30 cellular contexts compared by ENCODE assay signal in the genomic region with DNA sequence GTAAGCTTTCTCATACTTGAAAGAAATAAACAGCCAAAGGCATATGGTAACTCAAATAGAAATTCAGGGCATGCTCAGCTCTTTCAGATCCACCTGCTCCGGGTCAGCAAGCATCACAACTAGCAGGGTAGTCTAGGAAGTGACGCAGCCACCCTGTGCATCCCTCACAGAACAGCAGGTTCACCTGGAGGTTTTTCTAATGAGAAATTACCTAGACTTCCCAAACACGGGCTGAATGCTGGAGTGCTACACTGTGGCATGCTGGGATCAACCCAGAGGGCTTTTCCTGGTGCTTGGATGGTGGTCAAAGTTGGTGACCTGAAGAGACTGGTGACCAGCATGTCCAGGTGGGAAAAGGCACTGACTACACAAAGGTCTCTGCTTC.
DNase-seq lines count a peak whose midpoint lies in the region; ATAC-seq and TF ChIP-seq lines count a peak whose summit lies in the region.
"Had no signal": no experiment of that assay in that cellular context is flagged by ENCODE, and none has a peak within 500 bp of the region (broad histone marks: within the 10 kb centered on the region; RNA-seq: fewer than 3 reads in every experiment).

No MANE protein-coding gene starts in this region.

- no peaks in the 10 kb centered on the region for H3K27me3 ChIP-seq in CD4-positive, CD25-positive, alpha-beta regulatory T cell (ENCODE audit: control insufficient read depth, insufficient read depth, low read length)
- no peaks in the 10 kb centered on the region for H3K27me3 ChIP-seq in Caco-2 (replicated peaks; ENCODE audit: control insufficient read depth, insufficient read depth, low read length)
- H3K27me3 ChIP-seq: gastrocnemius medialis, neutrophil, right lobe of liver had no signal

- ATAC-seq in CD4-positive, CD25-positive, alpha-beta regulatory T cell (ENCODE audit: low read depth in 2 of 2), result no peak
- ATAC-seq in GM18519 (IDR thresholded peaks at IDR 0.05; ENCODE audit: low FRiP score, unreplicated experiment), result no peak
- ATAC-seq: gastrocnemius medialis, PC-3, right lobe of liver, SK-N-SH treated with all-trans-retinoic acid at 6 μM for 48 hours had no signal

- DNase-seq in CD4-positive, CD25-positive, alpha-beta regulatory T cell, result no peak
- DNase-seq in Caco-2, result no peak
- DNase-seq in activated CD4-positive, alpha-beta memory T cell treated with anti-CD3 and anti-CD28 coated beads, Interleukin-2, amount 10 ng/mL, durations not matched to agents 7 days and 5 days, result no peak
- DNase-seq in posterior vena cava (ENCODE audit: low spot score), result peak; percentile 37
- no peak for DNase-seq in stimulated activated CD4-positive, alpha-beta T cell treated with anti-CD3 and anti-CD28 coated beads, Interleukin-12 subunit alpha, Interleukin-12 subunit beta, amount 100 ng/mL, for 4 hours
- DNase-seq in DMS153 (lab: John Stamatoyannopoulos, UW), result no peak
- DNase-seq: ACHN; activated CD4-positive, alpha-beta T cell treated with anti-CD3 and anti-CD28 coated beads for 48 hours; activated naive CD4-positive, alpha-beta T cell treated with anti-CD3 and anti-CD28 coated beads, Interleukin-2, amount 50 U/mL, for 16 hours; amygdala; COR-L47; DMS79; gastrocnemius medialis; H9; Karpas-422; kidney glomerular epithelial cell; naive B cell; NCI-H1436; NCI-H2081; NCI-H524 treated with DMSO at 0.1 percent for 48 hours; PC-3; right lobe of liver; Right ventricle myocardium superior; stimulated activated CD4-positive, alpha-beta T cell treated with anti-CD3 and anti-CD28 coated beads, Interleukin-4, amount 100 ng/mL, for 24 hours had no signal

- H3K9me3 Mint-ChIP-seq in CD4-positive, CD25-positive, alpha-beta regulatory T cell, result no peaks in the 10 kb centered on the region
- no peaks in the 10 kb centered on the region for H3K9me3 Mint-ChIP-seq in Caco-2 (ENCODE audit: unreplicated experiment)
- no peaks in the 10 kb centered on the region for H3K9me3 Mint-ChIP-seq in activated CD4-positive, alpha-beta memory T cell treated with anti-CD3 and anti-CD28 coated beads, Interleukin-2, amount 10 ng/mL, durations not matched to agents 7 days and 5 days
- H3K9me3 Mint-ChIP-seq: H9, mesothelial cell of epicardium, naive B cell had no signal

- H3K4me1 ChIP-seq in CD4-positive, CD25-positive, alpha-beta regulatory T cell (ENCODE audit: control insufficient read depth, insufficient read depth, low read length, poor library complexity, severe bottlenecking), result peaks cover 7% of the 10 kb centered on the region
- H3K4me1 ChIP-seq in Caco-2, result 0 out of 2 replicates have a peak, but pooled peaks cover 5% of the 10 kb centered on the region

- TF ChIP-seq CTCF in Caco-2 (IDR thresholded peaks at IDR 0.05; ENCODE audit: insufficient read depth in 1 of 2, low read depth in 1 of 2, low read length in 1 of 2, severe bottlenecking in 1 of 2, unreplicated experiment in 1 of 2), result no peak

- intact Hi-C loops in Caco-2 (cut with micrococcal nuclease; ENCODE audit: unreplicated experiment), result loop anchor here (5.0 kb wide), 1 partner anchor 43 kb away; no protein-coding TSS in a partner anchor
- intact Hi-C loops in posterior vena cava (cut with DNase I), result loop anchor here in 1 of 2 donors (5.0 to 10.0 kb wide), 2 partner anchors 67 to 305 kb away; a partner anchor contains a TSS

- H3K4me3 ChIP-seq in CD4-positive, CD25-positive, alpha-beta regulatory T cell (ENCODE audit: low read depth, low read length), result no peak overlapping the region
- no peak overlapping the region for H3K4me3 ChIP-seq in Caco-2 (ENCODE audit: low read depth, low read length)
- H3K4me3 ChIP-seq: gastrocnemius medialis, right lobe of liver had no signal

- no TSS peak for BruUV-seq in Caco-2 (replicated peaks; lab: Mats Ljungman, UMichigan)

- H3K27ac Mint-ChIP-seq in CD4-positive, CD25-positive, alpha-beta regulatory T cell, result peak overlapping the region in 2 of 3 donors; percentile 1 to 63
- H3K27ac Mint-ChIP-seq in Caco-2 (ENCODE audit: unreplicated experiment), result peak overlapping the region; percentile 42
- H3K27ac Mint-ChIP-seq in activated CD4-positive, alpha-beta memory T cell treated with anti-CD3 and anti-CD28 coated beads, Interleukin-2, amount 10 ng/mL, durations not matched to agents 7 days and 5 days, result peak overlapping the region; percentile 62
- H3K27ac Mint-ChIP-seq: B cell, mesothelial cell of epicardium had no signal

- peaks cover 2 to 17% (median 6%) of the 10 kb centered on the region in 4 donors for H3K4me1 Mint-ChIP-seq in CD4-positive, CD25-positive, alpha-beta regulatory T cell
- H3K4me1 Mint-ChIP-seq in Caco-2 (ENCODE audit: low read depth, unreplicated experiment), result peaks cover 9% of the 10 kb centered on the region
- H3K4me1 Mint-ChIP-seq in activated CD4-positive, alpha-beta memory T cell treated with anti-CD3 and anti-CD28 coated beads, Interleukin-2, amount 10 ng/mL, durations not matched to agents 7 days and 5 days, result peaks cover 22% of the 10 kb centered on the region

- POLR2A ChIA-PET in Caco-2 (lab: Charles Lee), result no interaction called here
- POLR2A ChIA-PET in activated CD4-positive, alpha-beta memory T cell treated with anti-CD3 and anti-CD28 coated beads, Interleukin-2, amount 10 ng/mL, durations not matched to agents 7 days and 5 days (lab: Charles Lee), result no interaction called here

- H3K36me3 Mint-ChIP-seq in CD4-positive, CD25-positive, alpha-beta regulatory T cell, result peaks cover 26% of the 10 kb centered on the region
- peaks cover 56% of the 10 kb centered on the region for H3K36me3 Mint-ChIP-seq in Caco-2 (ENCODE audit: insufficient read depth, unreplicated experiment)
- peaks cover 43% of the 10 kb centered on the region for H3K36me3 Mint-ChIP-seq in activated CD4-positive, alpha-beta memory T cell treated with anti-CD3 and anti-CD28 coated beads, Interleukin-2, amount 10 ng/mL, durations not matched to agents 7 days and 5 days (ENCODE audit: low read depth)

- H3K4me3 Mint-ChIP-seq in CD4-positive, CD25-positive, alpha-beta regulatory T cell, result no peak overlapping the region
- no peak overlapping the region for H3K4me3 Mint-ChIP-seq in Caco-2 (ENCODE audit: unreplicated experiment)
- H3K4me3 Mint-ChIP-seq in activated CD4-positive, alpha-beta memory T cell treated with anti-CD3 and anti-CD28 coated beads, Interleukin-2, amount 10 ng/mL, durations not matched to agents 7 days and 5 days, result no peak overlapping the region
- H3K4me3 Mint-ChIP-seq: B cell, H9, mesothelial cell of epicardium, naive B cell had no signal

- peaks cover 37% of the 10 kb centered on the region for H3K36me3 ChIP-seq in CD4-positive, CD25-positive, alpha-beta regulatory T cell (ENCODE audit: control insufficient read depth, insufficient read depth, low read length)
- H3K36me3 ChIP-seq in Caco-2 (ENCODE audit: control insufficient read depth, insufficient read depth, low read length), result peaks cover 7% of the 10 kb centered on the region; the same call in 1 of the 2 replicates

- CTCF ChIA-PET in Caco-2 (lab: Charles Lee), result no interaction called here
- CTCF ChIA-PET in activated CD4-positive, alpha-beta memory T cell treated with anti-CD3 and anti-CD28 coated beads, Interleukin-2, amount 10 ng/mL, durations not matched to agents 7 days and 5 days (lab: Charles Lee), result interaction anchor here (0.8 to 1.2 kb wide), 4 partner anchors 16 to 301 kb away, joined by 3 to 4 read pairs (median 4); no protein-coding TSS in a partner anchor

- no peak overlapping the region for H3K27ac ChIP-seq in CD4-positive, CD25-positive, alpha-beta regulatory T cell (ENCODE audit: insufficient read depth, low read length, poor library complexity, severe bottlenecking)
- H3K27ac ChIP-seq: neutrophil had no signal

- no peaks in the 10 kb centered on the region for H3K27me3 Mint-ChIP-seq in CD4-positive, CD25-positive, alpha-beta regulatory T cell
- no peaks in the 10 kb centered on the region for H3K27me3 Mint-ChIP-seq in Caco-2 (ENCODE audit: insufficient read depth, unreplicated experiment)
- H3K27me3 Mint-ChIP-seq in activated CD4-positive, alpha-beta memory T cell treated with anti-CD3 and anti-CD28 coated beads, Interleukin-2, amount 10 ng/mL, durations not matched to agents 7 days and 5 days, result no peaks in the 10 kb centered on the region
- H3K27me3 Mint-ChIP-seq: B cell, naive B cell, progenitor cell of endocrine pancreas had no signal

- H3K9me3 ChIP-seq in CD4-positive, CD25-positive, alpha-beta regulatory T cell (ENCODE audit: control insufficient read depth in 2 of 2, low read length in 2 of 2), result no peaks in the 10 kb centered on the region
- H3K9me3 ChIP-seq in Caco-2, result no peaks in the 10 kb centered on the region
- H3K9me3 ChIP-seq: gastrocnemius medialis, neutrophil, right lobe of liver had no signal
